ENCODE assay signal across 21 cellular contexts in the genomic region with DNA sequence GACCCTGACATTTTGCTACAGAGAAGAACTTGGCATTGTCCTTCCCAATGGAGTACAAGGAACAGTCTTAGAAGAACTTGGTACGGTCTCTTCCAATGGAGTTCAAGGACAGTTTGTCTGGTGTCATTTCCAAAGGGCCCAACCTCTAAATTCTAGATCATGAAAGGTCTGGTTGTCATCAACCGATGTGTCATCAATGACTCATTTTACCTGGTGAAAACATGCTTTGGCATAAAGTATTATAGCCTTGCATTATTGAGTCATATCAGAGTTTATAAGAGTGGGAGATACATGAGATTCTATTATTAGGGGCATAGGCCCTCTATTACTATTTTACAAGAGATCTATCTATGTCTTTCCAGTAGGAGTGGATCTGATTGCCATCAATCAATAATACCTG. TPM values are rescaled to one million over a fixed set of nuclear protein-coding genes. Genes with fewer than 3 reads are reported as not detected.
DNase-seq lines count a peak whose midpoint lies in the region; ATAC-seq, FAIRE-seq and TF ChIP-seq lines count a peak whose summit lies in the region.
"Had no signal": no experiment of that assay in that cellular context is flagged by ENCODE, and none has a peak within 500 bp of the region (broad histone marks: within the 10 kb centered on the region; RNA-seq: fewer than 3 reads in every experiment).

No MANE protein-coding gene starts in this region.

- no peak overlapping the region for H2AFZ ChIP-seq in HCT116 (ENCODE audit: low read depth, low read length, poor library complexity, severe bottlenecking)
- no peak overlapping the region for H2AFZ ChIP-seq in K562 (ENCODE audit: low read depth, low read length)
- H2AFZ ChIP-seq in HepG2 (ENCODE audit: low read length) = no peak overlapping the region

- H3K36me3 Mint-ChIP-seq in activated naive CD4-positive, alpha-beta T cell treated with anti-CD3 and anti-CD28 coated beads, Interleukin-2, amount 50 U/mL, for 24 hours = no peaks in the 10 kb centered on the region
- no peaks in the 10 kb centered on the region for H3K36me3 Mint-ChIP-seq in activated naive CD4-positive, alpha-beta T cell treated with anti-CD3 and anti-CD28 coated beads, Interleukin-2, amount 10 ng/mL, durations not matched to agents 7 days and 5 days

- H3K27me3 ChIP-seq in HCT116 (ENCODE audit: insufficient read depth, low read length) (no peaks in the 10 kb centered on the region), K562 (ENCODE audit: control insufficient read depth in 2 of 2, insufficient read depth in 2 of 2, low read length in 2 of 2) (peaks cover 3% of the 10 kb centered on the region in 2 experiments; a peak in 2 of 5 replicates), HepG2 (ENCODE audit: control insufficient read depth in 1 of 2, insufficient read depth in 2 of 2, low read length in 2 of 2) (peaks cover 0 to 1% of the 10 kb centered on the region in 2 experiments; a peak in 1 of 5 replicates)

- H3K27me3 Mint-ChIP-seq in activated naive CD4-positive, alpha-beta T cell treated with anti-CD3 and anti-CD28 coated beads, Interleukin-2, amount 50 U/mL, for 24 hours = no peaks in the 10 kb centered on the region
- peaks cover 20% of the 10 kb centered on the region for H3K27me3 Mint-ChIP-seq in activated naive CD4-positive, alpha-beta T cell treated with anti-CD3 and anti-CD28 coated beads, Interleukin-2, amount 10 ng/mL, durations not matched to agents 7 days and 5 days

- H3K4me1 ChIP-seq in HCT116 (ENCODE audit: control insufficient read depth in 1 of 2, insufficient read depth in 2 of 2, low read length in 2 of 2) = peaks cover 10 to 20% of the 10 kb centered on the region in 2 experiments
- no peaks in the 10 kb centered on the region; a peak in 1 of 5 replicates for H3K4me1 ChIP-seq in K562 (replicated peaks in 1 of 2; ENCODE audit: control insufficient read depth in 2 of 2, insufficient read depth in 2 of 2, low read length in 2 of 2)
- H3K4me1 ChIP-seq in HepG2 (ENCODE audit: insufficient read depth, low read length) = peaks cover 6% of the 10 kb centered on the region; the same call in 1 of the 2 replicates

- peak overlapping the region; percentile 1 for H3K27ac Mint-ChIP-seq in activated naive CD4-positive, alpha-beta T cell treated with anti-CD3 and anti-CD28 coated beads, Interleukin-2, amount 50 U/mL, for 24 hours
- H3K27ac Mint-ChIP-seq in activated naive CD4-positive, alpha-beta T cell treated with anti-CD3 and anti-CD28 coated beads, Interleukin-2, amount 10 ng/mL, durations not matched to agents 7 days and 5 days = no peak overlapping the region

- H3K4me3 Mint-ChIP-seq in activated naive CD4-positive, alpha-beta T cell treated with anti-CD3 and anti-CD28 coated beads, Interleukin-2, amount 50 U/mL, for 24 hours = no peak overlapping the region
- H3K4me3 Mint-ChIP-seq in activated naive CD4-positive, alpha-beta T cell treated with anti-CD3 and anti-CD28 coated beads, Interleukin-2, amount 10 ng/mL, durations not matched to agents 7 days and 5 days = no peak overlapping the region

- in situ Hi-C loops in K562 (cut with MboI) = no loop called here
- in situ Hi-C loops in HepG2 (cut with HindIII; ENCODE audit: extremely low pct_ligation_motif_present, low pct_unique_long_range_greater_than_20kb) = no loop called here

- RAD21 ChIA-PET in HCT116 (lab: Charles Lee; ENCODE audit: low non-redundant PET in 1 of 2, low total read pairs in 2 of 2, uncharacterized antibody in 2 of 2, unreplicated experiment in 2 of 2) = no interaction called here

- peaks cover 7% of the 10 kb centered on the region for H3K4me1 Mint-ChIP-seq in activated naive CD4-positive, alpha-beta T cell treated with anti-CD3 and anti-CD28 coated beads, Interleukin-2, amount 50 U/mL, for 24 hours
- no peaks in the 10 kb centered on the region for H3K4me1 Mint-ChIP-seq in activated naive CD4-positive, alpha-beta T cell treated with anti-CD3 and anti-CD28 coated beads, Interleukin-2, amount 10 ng/mL, durations not matched to agents 7 days and 5 days

- TF ChIP-seq RAD21 in HCT116 (IDR thresholded peaks at IDR 0.05; ENCODE audit: low read depth) = no peak
- no peak for TF ChIP-seq RAD21 in K562 (CRISPR knock-in tag; conservative IDR thresholded peaks at IDR 0.05 in 1 of 2, IDR thresholded peaks at IDR 0.05 in 1 of 2)
- TF ChIP-seq RAD21 in HepG2 (CRISPR knock-in tag; IDR thresholded peaks at IDR 0.05) = no peak

- H3K27ac ChIP-seq in HCT116 (ENCODE audit: low read depth, low read length) (no peak overlapping the region), K562 (ENCODE audit: extremely low read depth, low read depth, low read length) (no peak overlapping the region), HepG2 (ENCODE audit: extremely low read length, insufficient read depth, low read length) (no peak overlapping the region)

- FAIRE-seq in K562 (lab: Jason Lieb, UNC) (no peak), HepG2 (lab: Jason Lieb, UNC) (no peak)

- H4K20me1 ChIP-seq in HCT116 (ENCODE audit: insufficient read depth) = no peaks in the 10 kb centered on the region
- no peaks in the 10 kb centered on the region for H4K20me1 ChIP-seq in K562 (replicated peaks; ENCODE audit: control insufficient read depth, insufficient read depth, low read length)
- no peaks in the 10 kb centered on the region for H4K20me1 ChIP-seq in HepG2 (ENCODE audit: insufficient read depth, low read length)

- H3K4me2 ChIP-seq in HCT116 (ENCODE audit: low read length) (peak overlapping the region; percentile 45), K562 (ENCODE audit: insufficient read depth, low read length) (no peak overlapping the region), HepG2 (ENCODE audit: low read depth, low read length) (no peak overlapping the region)

- TF ChIP-seq CTCF in HCT116 (IDR thresholded peaks at IDR 0.05 in 2 of 3, conservative IDR thresholded peaks at IDR 0.05 in 1 of 3; ENCODE audit: borderline replicate concordance in 1 of 3, insufficient read depth in 1 of 3, low read depth in 2 of 3, low read length in 2 of 3) (no peak), K562 (IDR thresholded peaks at IDR 0.05 in 2 of 3, conservative IDR thresholded peaks at IDR 0.05 in 1 of 3; ENCODE audit: insufficient read depth in 2 of 3, low read depth in 1 of 3, low read length in 3 of 3) (no peak), HepG2 (CRISPR knock-in tag; IDR thresholded peaks at IDR 0.05) (no peak)

- H3K36me3 ChIP-seq in HCT116 (ENCODE audit: control insufficient read depth in 1 of 2, insufficient read depth in 2 of 2, low read length in 2 of 2) (no peaks in the 10 kb centered on the region), K562 (ENCODE audit: control insufficient read depth, insufficient read depth, low read length) (no peaks in the 10 kb centered on the region), HepG2 (replicated peaks in 1 of 2; ENCODE audit: control insufficient read depth in 1 of 2, insufficient read depth in 2 of 2, low read length in 2 of 2) (no peaks in the 10 kb centered on the region)

- H3K9me1 ChIP-seq in K562 (ENCODE audit: control insufficient read depth, insufficient read depth, low read length) = peaks cover 3% of the 10 kb centered on the region

- no peaks in the 10 kb centered on the region for H3K9me3 Mint-ChIP-seq in activated naive CD4-positive, alpha-beta T cell treated with anti-CD3 and anti-CD28 coated beads, Interleukin-2, amount 50 U/mL, for 24 hours
- no peaks in the 10 kb centered on the region for H3K9me3 Mint-ChIP-seq in activated naive CD4-positive, alpha-beta T cell treated with anti-CD3 and anti-CD28 coated beads, Interleukin-2, amount 10 ng/mL, durations not matched to agents 7 days and 5 days

- POLR2A ChIA-PET in HCT116 (lab: Charles Lee) (no interaction called here), K562 (lab: Yijun Ruan, JAX) (no interaction called here), HepG2 (lab: Yijun Ruan, JAX) (no interaction called here)

- no TSS peak for BruUV-seq in HCT116 (replicated peaks; lab: Mats Ljungman, UMichigan)
- no TSS peak for BruUV-seq in K562 (replicated peaks; lab: Mats Ljungman, UMichigan)
- no TSS peak for BruUV-seq in HepG2 (replicated peaks; lab: Mats Ljungman, UMichigan)

- ATAC-seq in HCT116 (peak; percentile 56), K562 (no peak), HepG2 (no peak)

- H3K9ac ChIP-seq in HCT116 (ENCODE audit: low read length) (no peak overlapping the region), K562 (ENCODE audit: insufficient read depth in 1 of 2, low read depth in 2 of 2, low read length in 2 of 2) (no peak overlapping the region), HepG2 (ENCODE audit: insufficient read depth, low read depth, low read length) (no peak overlapping the region)

- TF ChIP-seq POLR2A in HCT116 (IDR thresholded peaks at IDR 0.05; ENCODE audit: borderline replicate concordance, extremely low read depth, insufficient read depth, insufficient read length) = no peak
- TF ChIP-seq POLR2A in K562 (conservative IDR thresholded peaks at IDR 0.05) = no peak
- TF ChIP-seq POLR2A in HepG2 (IDR thresholded peaks at IDR 0.05; ENCODE audit: insufficient read depth in 1 of 2, low read depth in 2 of 2, low read length in 2 of 2) = no peak

- H3K79me2 ChIP-seq in HCT116 (ENCODE audit: insufficient read depth, low read length) (no peaks in the 10 kb centered on the region), K562 (ENCODE audit: control insufficient read depth, insufficient read depth, low read length) (no peaks in the 10 kb centered on the region), HepG2 (ENCODE audit: insufficient read depth, low read length) (no peaks in the 10 kb centered on the region)

- H3K9me2 ChIP-seq in HCT116 (ENCODE audit: insufficient read depth) = no peaks in the 10 kb centered on the region

- 0% methylated on average over 2 of the region's 2 CpGs for WGBS in K562 (ENCODE audit: insufficient coverage, low coverage, missing lambda C conversion rate)
- WGBS in HepG2 (ENCODE audit: low lambda C conversion rate) = 10% methylated on average over 2 of the region's 2 CpGs

- intact Hi-C loops in HCT116 (cut with micrococcal nuclease) = no loop called here
- intact Hi-C loops in K562 (cut with micrococcal nuclease) = no loop called here
- intact Hi-C loops in HepG2 (cut with micrococcal nuclease; ENCODE audit: unreplicated experiment) = no loop called here

- TF ChIP-seq EP300 in K562 (IDR thresholded peaks at IDR 0.05; ENCODE audit: low read length) (no peak), HepG2 (IDR thresholded peaks at IDR 0.05; ENCODE audit: low read depth in 2 of 2, low read length in 2 of 2) (no peak), HepG2 (CRISPR knock-in tag; IDR thresholded peaks at IDR 0.05; ENCODE audit: borderline replicate concordance) (no peak)

- DNase-seq in activated naive CD4-positive, alpha-beta T cell treated with anti-CD3 and anti-CD28 coated beads, Interleukin-2, amount 10 ng/mL, durations not matched to agents 7 days and 5 days = no peak
- DNase-seq in HCT116 (ENCODE audit: low read depth, low spot score) (peak; percentile 68), K562 (ENCODE audit: extremely low read depth in 1 of 4, low spot score in 3 of 4) (no peak), HepG2 (ENCODE audit: low spot score) (no peak), NCI-H1092 (lab: John Stamatoyannopoulos, UW) (no peak), NCI-H146 (lab: John Stamatoyannopoulos, UW) (no peak)
- DNase-seq: ACHN, AML-193, COR-L47, DMS153, H7, IMR-90, Kasumi-1, NCI-H1417, NCI-H2029, NCI-H2171, NCI-H446, NCI-H69, RPMI8226 had no signal

- H3K9me3 ChIP-seq in HCT116 (ENCODE audit: control insufficient read depth in 1 of 2, insufficient read depth in 1 of 2, low read depth in 1 of 2, low read length in 2 of 2) (no peaks in the 10 kb centered on the region), K562 (replicated peaks; ENCODE audit: control insufficient read depth, insufficient read depth, low read depth, low read length) (no peaks in the 10 kb centered on the region), HepG2 (ENCODE audit: low read length) (no peaks in the 10 kb centered on the region)

- CTCF ChIA-PET in activated naive CD4-positive, alpha-beta T cell treated with anti-CD3 and anti-CD28 coated beads, Interleukin-2, amount 10 ng/mL, durations not matched to agents 7 days and 5 days (lab: Charles Lee) = no interaction called here
- CTCF ChIA-PET in HCT116 (lab: Charles Lee) (interaction anchor here (1.2 kb wide), 1 partner anchor 21 kb away, joined by 4 read pairs; no protein-coding TSS in a partner anchor), K562 (lab: Yijun Ruan, JAX; ENCODE audit: low intra/inter-chr PET ratio) (no interaction called here), HepG2 (lab: Yijun Ruan, JAX; ENCODE audit: low intra/inter-chr PET ratio, low total read pairs) (no interaction called here)

- H3K4me3 ChIP-seq in HCT116 (replicated peaks in 1 of 2; ENCODE audit: low read depth in 1 of 2, low read length in 2 of 2) (no peak overlapping the region), K562 (no peak overlapping the region), HepG2 (replicated peaks in 1 of 3; ENCODE audit: insufficient read depth in 1 of 3, low read depth in 2 of 3, low read length in 3 of 3) (no peak overlapping the region)

RNA-seq across cellular contexts. Expression of gene CYP2B6, which starts 4.3 kb away (rescaled TPM):
- total RNA-seq in HCT116 (2021; ENCODE audit: unreplicated experiment) (0.74 TPM), K562 (2014; rRNA removed) (not detected in 2 replicates), K562 (2014; rRNA removed; fragmentation: Illumina TruSeq; extraction: Trizol) (not detected in 2 replicates), K562 (2015; rRNA removed; fragmentation: Illumina TruSeq; extraction: Trizol) (not detected in 2 replicates), K562 (2021) (0.04 and 0.20 TPM in 2 replicates), HepG2 (2016; rRNA removed; fragmentation: Illumina TruSeq; extraction: Trizol) (not detected in 2 replicates)
- not detected in 2 replicates for polyA plus RNA-seq in HCT116 (2012)
- total RNA-seq in K562 (2011; cell fraction: chromatin; rRNA removed; ENCODE audit: low replicate concordance) = not detected in 2 replicates
- total RNA-seq in K562 (2011; cell fraction: nucleolus; rRNA removed) = not detected in 2 replicates
- total RNA-seq in K562 (2011; cell fraction: nucleoplasm; rRNA removed) = not detected in 2 replicates
- polyA plus RNA-seq in K562 (2011; rRNA removed) (not detected in 2 replicates), K562 (2014; fragmentation: Illumina TruSeq; extraction: Trizol) (not detected in 2 replicates), K562 (2014; fragmentation: Nextera tagmentation; extraction: Ambion mirVana) (not detected), K562 (2014; rRNA removed) (not detected in 2 replicates), HepG2 (2011; rRNA removed) (0.09 TPM in 2 replicates)
- polyA plus RNA-seq in K562 (2011; cell fraction: cytosol; rRNA removed) = not detected in 2 replicates
- polyA plus RNA-seq in K562 (2011; cell fraction: nucleus; rRNA removed) = not detected in 2 replicates
- polyA plus RNA-seq in K562 (2012) = not detected in 2 replicates
- polyA minus RNA-seq in K562 (2011; rRNA and poly(A)+ RNA removed) = not detected in 2 replicates
- polyA minus RNA-seq in K562 (2011; cell fraction: cytosol; rRNA and poly(A)+ RNA removed) = not detected in 2 replicates
- polyA minus RNA-seq in K562 (2011; cell fraction: nucleus; rRNA and poly(A)+ RNA removed) = not detected in 2 replicates
- not detected in 2 replicates for total RNA-seq in HepG2 (2016; cell fraction: cytosol; rRNA removed; fragmentation: Illumina TruSeq; extraction: Trizol; ENCODE audit: low read depth)
- not detected in 2 replicates for total RNA-seq in HepG2 (2016; cell fraction: insoluble cytoplasmic fraction; rRNA removed; fragmentation: Illumina TruSeq; extraction: Trizol)
- total RNA-seq in HepG2 (2016; cell fraction: membrane; rRNA removed; fragmentation: Illumina TruSeq; extraction: Trizol) = not detected in 2 replicates
- not detected in 2 replicates for total RNA-seq in HepG2 (2016; cell fraction: nucleus; rRNA removed; fragmentation: Illumina TruSeq; extraction: Trizol)
- polyA plus RNA-seq in HepG2 (2011; cell fraction: cytosol; rRNA removed) = 0.07 and 0.08 TPM in 2 replicates
- polyA plus RNA-seq in HepG2 (2011; cell fraction: nucleus; rRNA removed) = 0.10 and 0.12 TPM in 2 replicates
- polyA plus RNA-seq in HepG2 (2012) = not detected in 2 replicates
- not detected in 2 replicates for polyA plus RNA-seq in HepG2 (2016; cell fraction: cytosol; fragmentation: Illumina TruSeq; extraction: Trizol; ENCODE audit: low read depth)
- not detected in 2 replicates for polyA plus RNA-seq in HepG2 (2016; cell fraction: insoluble cytoplasmic fraction; fragmentation: Illumina TruSeq; extraction: Trizol; ENCODE audit: low read depth)
- polyA plus RNA-seq in HepG2 (2016; cell fraction: membrane; fragmentation: Illumina TruSeq; extraction: Trizol; ENCODE audit: low read depth) = not detected in 2 replicates
- polyA plus RNA-seq in HepG2 (2016; cell fraction: nucleus; fragmentation: Illumina TruSeq; extraction: Trizol; ENCODE audit: insufficient read depth, low read depth) = not detected in 2 replicates
- 0.26 TPM in 1 of 2 replicates, not detected in the other for polyA minus RNA-seq in HepG2 (2011; rRNA and poly(A)+ RNA removed; ENCODE audit: low replicate concordance)
- not detected in 2 replicates for polyA minus RNA-seq in HepG2 (2011; cell fraction: cytosol; rRNA and poly(A)+ RNA removed)
- not detected in 2 replicates for polyA minus RNA-seq in HepG2 (2011; cell fraction: nucleus; rRNA and poly(A)+ RNA removed)
- total RNA-seq: IMR-90, OCI-LY7 had no signal
- polyA plus RNA-seq: IMR-90 had no signal
